1 cellular context compared by ENCODE assay signal in the genomic region with DNA sequence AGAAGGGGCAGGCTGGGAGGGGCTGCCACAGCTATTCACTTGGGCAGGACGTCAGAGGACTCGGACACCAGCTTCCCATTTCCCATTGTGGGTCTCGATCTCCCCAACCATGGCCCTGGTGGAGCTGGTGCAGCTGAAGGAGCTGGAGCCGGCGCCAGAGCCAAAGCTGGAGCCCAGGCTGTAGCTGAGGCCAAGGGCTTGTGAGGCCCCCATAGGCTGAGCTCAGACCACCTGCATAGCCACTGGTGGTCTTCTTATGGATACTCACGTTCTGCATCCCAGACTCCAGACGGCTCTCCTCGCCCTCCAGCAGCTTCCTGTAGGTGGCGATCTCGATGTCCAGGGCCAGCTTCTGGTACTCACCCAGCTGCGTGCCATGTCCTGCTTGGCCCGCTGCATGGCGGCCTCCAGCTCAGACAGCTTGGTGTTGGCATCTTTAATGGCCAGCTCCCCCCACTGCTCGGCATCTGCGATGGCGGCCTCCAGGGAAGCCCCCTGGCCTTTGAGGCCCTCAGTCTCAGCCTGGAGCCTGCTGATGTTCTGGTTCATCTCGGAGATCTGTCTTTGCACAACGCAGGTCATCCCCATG.
TF ChIP-seq lines count a peak whose summit lies in the region.

No MANE protein-coding gene starts in this region.

TF ChIP-seq in HEK293, 187 proteins besides CTCF, POLR2A, EP300 and RAD21 (continued from another document):
- TF ChIP-seq, protein P1, sequence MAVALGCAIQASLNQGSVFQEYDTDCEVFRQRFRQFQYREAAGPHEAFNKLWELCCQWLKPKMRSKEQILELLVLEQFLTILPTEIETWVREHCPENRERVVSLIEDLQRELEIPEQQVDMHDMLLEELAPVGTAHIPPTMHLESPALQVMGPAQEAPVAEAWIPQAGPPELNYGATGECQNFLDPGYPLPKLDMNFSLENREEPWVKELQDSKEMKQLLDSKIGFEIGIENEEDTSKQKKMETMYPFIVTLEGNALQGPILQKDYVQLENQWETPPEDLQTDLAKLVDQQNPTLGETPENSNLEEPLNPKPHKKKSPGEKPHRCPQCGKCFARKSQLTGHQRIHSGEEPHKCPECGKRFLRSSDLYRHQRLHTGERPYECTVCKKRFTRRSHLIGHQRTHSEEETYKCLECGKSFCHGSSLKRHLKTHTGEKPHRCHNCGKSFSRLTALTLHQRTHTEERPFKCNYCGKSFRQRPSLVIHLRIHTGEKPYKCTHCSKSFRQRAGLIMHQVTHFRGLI (tag by site-specific recombination; IDR thresholded peaks at IDR 0.05) = no peak
- TF ChIP-seq ZNF354C (tag by site-specific recombination; IDR thresholded peaks at IDR 0.05; ENCODE audit: borderline replicate concordance, low read depth) = no peak
- TF ChIP-seq, protein P2, sequence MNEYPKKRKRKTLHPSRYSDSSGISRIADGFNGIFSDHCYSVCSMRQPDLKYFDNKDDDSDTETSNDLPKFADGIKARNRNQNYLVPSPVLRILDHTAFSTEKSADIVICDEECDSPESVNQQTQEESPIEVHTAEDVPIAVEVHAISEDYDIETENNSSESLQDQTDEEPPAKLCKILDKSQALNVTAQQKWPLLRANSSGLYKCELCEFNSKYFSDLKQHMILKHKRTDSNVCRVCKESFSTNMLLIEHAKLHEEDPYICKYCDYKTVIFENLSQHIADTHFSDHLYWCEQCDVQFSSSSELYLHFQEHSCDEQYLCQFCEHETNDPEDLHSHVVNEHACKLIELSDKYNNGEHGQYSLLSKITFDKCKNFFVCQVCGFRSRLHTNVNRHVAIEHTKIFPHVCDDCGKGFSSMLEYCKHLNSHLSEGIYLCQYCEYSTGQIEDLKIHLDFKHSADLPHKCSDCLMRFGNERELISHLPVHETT (tag by site-specific recombination; IDR thresholded peaks at IDR 0.05) = no peak
- no peak for TF ChIP-seq GLIS1 (tag by site-specific recombination; IDR thresholded peaks at IDR 0.05)
